Comparison of ENCODE assay signal across 14 cellular contexts in the genomic region with DNA sequence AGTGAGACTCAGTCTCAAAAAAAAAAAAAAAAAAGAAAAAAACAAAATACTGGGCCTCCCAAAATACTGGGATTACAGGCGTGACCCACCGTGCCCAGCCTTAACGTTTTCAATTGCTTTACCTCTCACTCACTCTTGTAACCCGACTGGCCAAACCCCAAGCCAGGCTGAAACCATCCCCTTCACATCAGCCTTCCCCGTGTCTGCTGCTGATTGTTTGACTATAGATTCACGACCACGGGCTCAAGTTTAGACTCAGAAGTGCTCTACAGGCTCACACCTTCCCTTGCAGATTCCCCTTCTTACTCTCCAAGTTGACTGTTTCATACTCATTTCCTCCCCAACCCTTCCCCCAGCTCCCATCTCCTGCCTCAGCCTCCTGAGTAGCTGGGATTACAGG. TPM values are rescaled to one million over a fixed set of nuclear protein-coding genes. Genes with fewer than 3 reads are reported as not detected.
A peak's percentile ranks its signal among the peaks of the same experiment; 100 is the strongest.
DNase-seq lines count a peak whose midpoint lies in the region; ATAC-seq and TF ChIP-seq lines count a peak whose summit lies in the region.
"Had no signal": no experiment of that assay in that cellular context is flagged by ENCODE, and none has a peak within 500 bp of the region (broad histone marks: within the 10 kb centered on the region; RNA-seq: fewer than 3 reads in every experiment).

No MANE protein-coding gene starts in this region.

- no CpG with 5 or more reads among the region's 7 CpGs for WGBS in neuronal stem cell (ENCODE audit: extremely low coverage in 2 of 2, insufficient read length in 2 of 2, insufficient replicate concordance in 1 of 2), 2 donors

- H3K4me1 ChIP-seq in RWPE2 (ENCODE audit: insufficient read depth, poor library complexity, severe bottlenecking) (peaks cover 6% of the 10 kb centered on the region), neuronal stem cell (ENCODE audit: control insufficient read depth in 2 of 2, insufficient read depth in 1 of 2, low read depth in 1 of 2, low read length in 2 of 2) (no peaks in the 10 kb centered on the region), Karpas-422 (ENCODE audit: low read length) (no peaks in the 10 kb centered on the region)

- no peaks in the 10 kb centered on the region for H3K79me1 ChIP-seq in neuronal stem cell (ENCODE audit: low read depth, low read length)

- H3K9me3 Mint-ChIP-seq in CD14-positive monocyte: peaks cover 0 to 2% (median 0%) of the 10 kb centered on the region in 7 donors

- H3K9me3 ChIP-seq in RWPE2 (ENCODE audit: severe bottlenecking) (no peaks in the 10 kb centered on the region), neuronal stem cell (replicated peaks in 1 of 2; ENCODE audit: control insufficient read depth in 2 of 2, insufficient read depth in 1 of 2, low read depth in 1 of 2, low read length in 2 of 2) (no peaks in the 10 kb centered on the region), Karpas-422 (ENCODE audit: low read length) (no peaks in the 10 kb centered on the region)
- H3K9me3 ChIP-seq: MG63 had no signal

- no peak overlapping the region for H3K23ac ChIP-seq in neuronal stem cell (ENCODE audit: low read depth, low read length, poor library complexity)

- H4K8ac ChIP-seq in neuronal stem cell (ENCODE audit: low read depth, low read length): no peak overlapping the region

- peaks cover 0 to under 1% (median 0%) of the 10 kb centered on the region in 3 donors for H3K27me3 Mint-ChIP-seq in CD14-positive monocyte (ENCODE audit: low read depth in 3 of 3)

- peaks cover 3% of the 10 kb centered on the region; the same call in 1 of the 2 replicates for H3K79me2 ChIP-seq in Karpas-422 (ENCODE audit: low read length)

- no peak overlapping the region for H3K4me3 ChIP-seq in RWPE2 (ENCODE audit: severe bottlenecking)
- H3K4me3 ChIP-seq in H7 (ENCODE audit: insufficient read depth, low read depth, low read length): no peak overlapping the region
- H3K4me3 ChIP-seq in neuronal stem cell (ENCODE audit: low read length in 2 of 2): no peak overlapping the region
- H3K4me3 ChIP-seq in Karpas-422 (ENCODE audit: low read length): no peak overlapping the region
- H3K4me3 ChIP-seq: GM23248, MG63 had no signal

- no peak overlapping the region for H2BK12ac ChIP-seq in neuronal stem cell (ENCODE audit: low read length)

- H3K9ac ChIP-seq in neuronal stem cell (ENCODE audit: low read depth, low read length, poor library complexity) (no peak overlapping the region), Karpas-422 (ENCODE audit: low read length) (no peak overlapping the region)
- H3K9ac ChIP-seq: GM23248 had no signal

- H3K36me3 Mint-ChIP-seq in CD14-positive monocyte: peaks cover 71 to 93% of the 10 kb centered on the region in 2 donors

- H2AFZ ChIP-seq in neuronal stem cell (ENCODE audit: low read length): no peak overlapping the region
- no peak overlapping the region for H2AFZ ChIP-seq in Karpas-422 (ENCODE audit: low read length)
- H2AFZ ChIP-seq: GM23248 had no signal

- peaks cover 12% of the 10 kb centered on the region for H3K4me1 Mint-ChIP-seq in CD14-positive monocyte

- TF ChIP-seq CTCF in CD14-positive monocyte (IDR thresholded peaks at IDR 0.05) (no peak), RWPE2 (IDR thresholded peaks at IDR 0.05; ENCODE audit: poor library complexity, severe bottlenecking) (no peak)

- H2BK15ac ChIP-seq in neuronal stem cell (ENCODE audit: low read length): no peak overlapping the region

- no peak overlapping the region for H3K4ac ChIP-seq in neuronal stem cell (ENCODE audit: low read length)

- no peak overlapping the region for H4K91ac ChIP-seq in neuronal stem cell (ENCODE audit: low read depth, low read length, poor library complexity)

- H3K27ac Mint-ChIP-seq in CD14-positive monocyte: peak overlapping the region in 6 of 7 donors; percentile 4 to 92 (median 66)

- no peaks in the 10 kb centered on the region for H4K20me1 ChIP-seq in Karpas-422 (ENCODE audit: insufficient read depth, low read depth, low read length)

- peak overlapping the region; percentile 49 for H3K27ac ChIP-seq in RWPE2 (ENCODE audit: poor library complexity, severe bottlenecking)
- peak overlapping the region; percentile 80 for H3K27ac ChIP-seq in epithelial cell of prostate
- no peak overlapping the region for H3K27ac ChIP-seq in neuronal stem cell (replicated peaks; ENCODE audit: low read length)
- no peak overlapping the region for H3K27ac ChIP-seq in Karpas-422 (ENCODE audit: low read length)

- H2BK120ac ChIP-seq in neuronal stem cell (ENCODE audit: low read depth, low read length): no peak overlapping the region

- no peak overlapping the region for H3K4me2 ChIP-seq in neuronal stem cell (ENCODE audit: insufficient read depth, low read length, poor library complexity, severe bottlenecking)
- no peak overlapping the region for H3K4me2 ChIP-seq in Karpas-422 (ENCODE audit: low read depth, low read length, poor library complexity, severe bottlenecking)

- no peak overlapping the region for H3K18ac ChIP-seq in neuronal stem cell (ENCODE audit: low read length)

- no peaks in the 10 kb centered on the region for H3K9me2 ChIP-seq in Karpas-422 (replicated peaks; ENCODE audit: insufficient read depth, low read length)

- no peak overlapping the region for H2AK5ac ChIP-seq in neuronal stem cell (ENCODE audit: low read depth, low read length)

- no peak overlapping the region for H3K14ac ChIP-seq in neuronal stem cell (ENCODE audit: low read length)

- no peak for ATAC-seq in RWPE2 (ENCODE audit: low read depth)
- ATAC-seq: Panc1 had no signal

- H2BK5ac ChIP-seq in neuronal stem cell (ENCODE audit: low read length): no peak overlapping the region

- intact Hi-C loops in CD14-positive monocyte (cut with micrococcal nuclease): no loop called here

- peak; percentile 18 for DNase-seq in activated CD4-positive, alpha-beta T cell treated with anti-CD3 and anti-CD28 coated beads for 48 hours
- no peak for DNase-seq in activated CD4-positive, alpha-beta T cell treated with anti-CD3 and anti-CD28 coated beads, Interleukin-2, amount 50 U/mL, for 4 hours
- no peak for DNase-seq in CD14-positive monocyte (ENCODE audit: low spot score)
- no peak for DNase-seq in RWPE2 (ENCODE audit: low spot score)
- DNase-seq in epithelial cell of prostate (ENCODE audit: low read depth, low spot score): no peak
- DNase-seq in H7: no peak
- no peak for DNase-seq in neuronal stem cell (ENCODE audit: low spot score)
- DNase-seq in Karpas-422: no peak
- DNase-seq: C1 segment of cervical spinal cord, GM23248, MG63, NCI-H446, Right ventricle myocardium superior had no signal

- peaks cover 35% of the 10 kb centered on the region for H3K36me3 ChIP-seq in RWPE2 (ENCODE audit: low read depth)
- H3K36me3 ChIP-seq in H7 (replicated peaks; ENCODE audit: control insufficient read depth, insufficient read depth, low read length): peaks cover 13% of the 10 kb centered on the region
- peaks cover 12 to 74% of the 10 kb centered on the region in 2 donors for H3K36me3 ChIP-seq in neuronal stem cell (replicated peaks in 1 of 2; ENCODE audit: control insufficient read depth in 2 of 2, insufficient read depth in 2 of 2, low read length in 2 of 2)
- peaks cover 12% of the 10 kb centered on the region; the same call in 1 of the 2 replicates for H3K36me3 ChIP-seq in Karpas-422 (ENCODE audit: insufficient read depth, low read length)

- H3K27me3 ChIP-seq in RWPE2 (ENCODE audit: insufficient read depth, poor library complexity, severe bottlenecking) (no peaks in the 10 kb centered on the region), H7 (ENCODE audit: control insufficient read depth, insufficient read depth, low read length) (no peaks in the 10 kb centered on the region), neuronal stem cell (ENCODE audit: control insufficient read depth in 3 of 3, insufficient read depth in 3 of 3, low read depth in 1 of 3, low read length in 3 of 3) (no peaks in the 10 kb centered on the region), Karpas-422 (ENCODE audit: low read length) (no peaks in the 10 kb centered on the region)
- H3K27me3 ChIP-seq: MG63 had no signal

- H3K4me3 Mint-ChIP-seq in CD14-positive monocyte: no peak overlapping the region

RNA-seq across cellular contexts. Expression of a gene that starts 22.3 kb away (rescaled TPM):
- polyA plus RNA-seq in CD14-positive monocyte: 1 to 10 TPM; 6.3 to 7.2 TPM
- 16.6 and 17.9 TPM in 2 replicates for total RNA-seq in H7 (2014; rRNA removed; shearing (Covaris generic))
- 9.9 TPM for polyA plus RNA-seq in neuronal stem cell (2013, experiment 1 of 2)
- polyA plus RNA-seq in neuronal stem cell (2013, experiment 2 of 2): 10.3 TPM
- 17.3 and 21.5 TPM in 2 replicates for total RNA-seq in Karpas-422 (2014; rRNA removed; shearing (Covaris generic); ENCODE audit: low replicate concordance)

RNA-seq across cellular contexts. Expression of a gene that starts 23.6 kb away (rescaled TPM):
- polyA plus RNA-seq in CD14-positive monocyte: 10 to 100 TPM; 31.7 to 34.8 TPM
- total RNA-seq in H7 (2014; rRNA removed; shearing (Covaris generic)): 21.8 and 26.5 TPM in 2 replicates
- polyA plus RNA-seq in neuronal stem cell (2013, experiment 1 of 2): 33.8 TPM
- polyA plus RNA-seq in neuronal stem cell (2013, experiment 2 of 2): 34.0 TPM
- 15.0 and 17.5 TPM in 2 replicates for total RNA-seq in Karpas-422 (2014; rRNA removed; shearing (Covaris generic); ENCODE audit: low replicate concordance)

Comparison
In these comparisons a context has a peak if more than half of its experiments do, and no peak if none do; other contexts are left out.
1. H3K27ac ChIP-seq: peak in RWPE2 (single experiment) and epithelial cell of prostate (single experiment); none in neuronal stem cell (single experiment) and Karpas-422 (single experiment).